In the genomic region with DNA sequence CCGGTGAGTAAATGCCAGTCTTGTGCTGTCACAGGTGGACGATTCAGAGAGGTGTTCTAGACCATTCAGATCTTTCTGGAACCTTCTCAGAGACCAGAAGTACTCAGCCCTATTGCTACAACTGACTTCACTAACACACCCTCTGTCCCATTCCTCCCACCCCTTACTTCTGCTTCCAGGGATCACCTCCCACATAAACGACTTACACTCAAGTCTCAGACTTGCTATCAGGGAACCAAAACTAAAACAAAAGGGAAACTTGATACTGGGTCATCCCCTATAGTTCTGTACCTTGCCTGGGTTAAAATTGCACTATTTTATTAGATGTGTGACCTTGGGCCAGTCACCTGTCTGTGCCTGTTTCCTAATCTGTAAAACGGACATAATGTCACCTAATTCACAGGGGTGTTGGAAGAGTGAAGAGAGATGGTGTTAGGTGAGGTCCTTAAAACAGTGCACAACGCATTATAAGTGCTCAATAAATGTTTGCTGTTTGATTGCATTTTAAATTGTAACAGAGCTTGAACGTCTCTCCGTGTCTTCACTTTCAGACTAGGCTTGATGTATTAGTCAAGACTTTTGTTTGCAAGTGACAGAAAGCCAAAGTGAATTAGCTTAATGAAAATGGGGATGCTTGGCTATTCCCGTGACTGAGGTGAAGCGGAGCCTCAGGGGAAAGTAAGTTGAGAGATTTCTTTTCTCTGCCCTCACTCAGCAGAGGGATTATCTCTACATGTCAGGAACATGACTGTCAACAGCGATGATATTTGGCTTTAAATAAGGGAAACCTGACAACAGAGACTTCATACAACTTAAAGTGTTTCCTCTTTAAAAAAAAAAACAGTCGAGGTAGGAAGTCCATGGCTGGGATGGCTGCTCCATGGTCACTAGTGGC, we compare ENCODE assay signal across 1 cellular context.
TF ChIP-seq lines count a peak whose summit lies in the region.

No MANE protein-coding gene starts in this region.

TF ChIP-seq in K562, 482 proteins besides CTCF, POLR2A, EP300 and RAD21 (continues in another document):
- TF ChIP-seq NELFE (IDR thresholded peaks at IDR 0.05; ENCODE audit: insufficient read depth, insufficient read length) (no peak), TARDBP (IDR thresholded peaks at IDR 0.05) (no peak), FOXP1 (CRISPR knock-in tag; IDR thresholded peaks at IDR 0.05) (no peak), ZNF384 (IDR thresholded peaks at IDR 0.05; ENCODE audit: low read depth, low read length) (no peak), MYNN (IDR thresholded peaks at IDR 0.05) (no peak), MYNN (CRISPR knock-in tag; IDR thresholded peaks at IDR 0.05) (no peak), SP1 (CRISPR knock-in tag; IDR thresholded peaks at IDR 0.05) (0 out of 2 replicates have a peak, but pooled peaks have one; percentile 47), NCOA2 (IDR thresholded peaks at IDR 0.05; ENCODE audit: partially characterized antibody in 2 of 2) (no peak), RBM34 (IDR thresholded peaks at IDR 0.05; ENCODE audit: borderline replicate concordance, insufficient read depth, low read length) (no peak), NR2C1 (IDR thresholded peaks at IDR 0.05) (no peak), NR2C1 (tag; IDR thresholded peaks at IDR 0.05) (no peak), TBL1XR1 (IDR thresholded peaks at IDR 0.05; ENCODE audit: low read length in 2 of 2) (no peak), HDAC6 (IDR thresholded peaks at IDR 0.05; ENCODE audit: low read depth, low read length) (no peak), NFRKB (IDR thresholded peaks at IDR 0.05; ENCODE audit: low read depth) (no peak), MEIS2 (IDR thresholded peaks at IDR 0.05; ENCODE audit: partially characterized antibody) (peak; percentile 72), ZBTB17 (CRISPR knock-in tag; IDR thresholded peaks at IDR 0.05) (no peak), L3MBTL2 (IDR thresholded peaks at IDR 0.05) (no peak), TFAM (CRISPR knock-in tag; conservative IDR thresholded peaks at IDR 0.05) (no peak), ZBED1 (IDR thresholded peaks at IDR 0.05) (no peak), HDGF (IDR thresholded peaks at IDR 0.05) (no peak), ARID1B (IDR thresholded peaks at IDR 0.05) (peak; percentile 24; the same call in 1 of the 2 replicates), ETV6 (IDR thresholded peaks at IDR 0.05; ENCODE audit: borderline replicate concordance in 1 of 2, low read depth in 2 of 2, low read length in 1 of 2) (no peak), ETV6 (CRISPR knock-in tag; IDR thresholded peaks at IDR 0.05; ENCODE audit: borderline replicate concordance) (no peak), CBX2 (IDR thresholded peaks at IDR 0.05; ENCODE audit: insufficient read depth, low read length, poor library complexity, severe bottlenecking) (no peak), ZNF780A (CRISPR knock-in tag; IDR thresholded peaks at IDR 0.05) (no peak), PRMT5 (CRISPR knock-in tag; IDR thresholded peaks at IDR 0.05) (no peak), POLR2B (IDR thresholded peaks at IDR 0.05; ENCODE audit: low read depth, partially characterized antibody) (no peak), RBM25 (IDR thresholded peaks at IDR 0.05; ENCODE audit: low read depth, low read length, severe bottlenecking) (peak; percentile 43), RBBP5 (IDR thresholded peaks at IDR 0.05; ENCODE audit: borderline replicate concordance, insufficient read depth, low read length, poor library complexity, severe bottlenecking) (peak; percentile 26), CBFA2T3 (IDR thresholded peaks at IDR 0.05) (peak; percentile 30; the same call in 1 of the 2 replicates), GTF2A2 (tag; IDR thresholded peaks at IDR 0.05) (no peak), ZNF586 (CRISPR knock-in tag; conservative IDR thresholded peaks at IDR 0.05) (no peak), CREM (IDR thresholded peaks at IDR 0.05; ENCODE audit: low read depth) (no peak), SAP30 (IDR thresholded peaks at IDR 0.05; ENCODE audit: borderline replicate concordance, insufficient read depth, low read depth, low read length, poor library complexity, severe bottlenecking) (no peak), BCOR (IDR thresholded peaks at IDR 0.05) (peak; percentile 23; the same call in 1 of the 2 replicates), ZFX (CRISPR knock-in tag; IDR thresholded peaks at IDR 0.05) (0 out of 2 replicates have a peak, but pooled peaks have one; percentile 10), ZNF274 (IDR thresholded peaks at IDR 0.05; ENCODE audit: borderline replicate concordance, low read depth, low read length) (no peak), SRF (CRISPR knock-in tag; IDR thresholded peaks at IDR 0.05) (no peak)
- TF ChIP-seq, protein P1, sequence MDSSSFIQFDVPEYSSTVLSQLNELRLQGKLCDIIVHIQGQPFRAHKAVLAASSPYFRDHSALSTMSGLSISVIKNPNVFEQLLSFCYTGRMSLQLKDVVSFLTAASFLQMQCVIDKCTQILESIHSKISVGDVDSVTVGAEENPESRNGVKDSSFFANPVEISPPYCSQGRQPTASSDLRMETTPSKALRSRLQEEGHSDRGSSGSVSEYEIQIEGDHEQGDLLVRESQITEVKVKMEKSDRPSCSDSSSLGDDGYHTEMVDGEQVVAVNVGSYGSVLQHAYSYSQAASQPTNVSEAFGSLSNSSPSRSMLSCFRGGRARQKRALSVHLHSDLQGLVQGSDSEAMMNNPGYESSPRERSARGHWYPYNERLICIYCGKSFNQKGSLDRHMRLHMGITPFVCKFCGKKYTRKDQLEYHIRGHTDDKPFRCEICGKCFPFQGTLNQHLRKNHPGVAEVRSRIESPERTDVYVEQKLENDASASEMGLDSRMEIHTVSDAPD (CRISPR knock-in tag; IDR thresholded peaks at IDR 0.05), result no peak
- TF ChIP-seq, protein P2, sequence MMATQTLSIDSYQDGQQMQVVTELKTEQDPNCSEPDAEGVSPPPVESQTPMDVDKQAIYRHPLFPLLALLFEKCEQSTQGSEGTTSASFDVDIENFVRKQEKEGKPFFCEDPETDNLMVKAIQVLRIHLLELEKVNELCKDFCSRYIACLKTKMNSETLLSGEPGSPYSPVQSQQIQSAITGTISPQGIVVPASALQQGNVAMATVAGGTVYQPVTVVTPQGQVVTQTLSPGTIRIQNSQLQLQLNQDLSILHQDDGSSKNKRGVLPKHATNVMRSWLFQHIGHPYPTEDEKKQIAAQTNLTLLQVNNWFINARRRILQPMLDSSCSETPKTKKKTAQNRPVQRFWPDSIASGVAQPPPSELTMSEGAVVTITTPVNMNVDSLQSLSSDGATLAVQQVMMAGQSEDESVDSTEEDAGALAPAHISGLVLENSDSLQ (IDR thresholded peaks at IDR 0.05), result peak; percentile 20; the same call in 1 of the 2 replicates
- TF ChIP-seq, protein P3, sequence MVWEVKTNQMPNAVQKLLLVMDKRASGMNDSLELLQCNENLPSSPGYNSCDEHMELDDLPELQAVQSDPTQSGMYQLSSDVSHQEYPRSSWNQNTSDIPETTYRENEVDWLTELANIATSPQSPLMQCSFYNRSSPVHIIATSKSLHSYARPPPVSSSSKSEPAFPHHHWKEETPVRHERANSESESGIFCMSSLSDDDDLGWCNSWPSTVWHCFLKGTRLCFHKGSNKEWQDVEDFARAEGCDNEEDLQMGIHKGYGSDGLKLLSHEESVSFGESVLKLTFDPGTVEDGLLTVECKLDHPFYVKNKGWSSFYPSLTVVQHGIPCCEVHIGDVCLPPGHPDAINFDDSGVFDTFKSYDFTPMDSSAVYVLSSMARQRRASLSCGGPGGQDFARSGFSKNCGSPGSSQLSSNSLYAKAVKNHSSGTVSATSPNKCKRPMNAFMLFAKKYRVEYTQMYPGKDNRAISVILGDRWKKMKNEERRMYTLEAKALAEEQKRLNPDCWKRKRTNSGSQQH (CRISPR knock-in tag; IDR thresholded peaks at IDR 0.05), result no peak
- TF ChIP-seq, protein P4, sequence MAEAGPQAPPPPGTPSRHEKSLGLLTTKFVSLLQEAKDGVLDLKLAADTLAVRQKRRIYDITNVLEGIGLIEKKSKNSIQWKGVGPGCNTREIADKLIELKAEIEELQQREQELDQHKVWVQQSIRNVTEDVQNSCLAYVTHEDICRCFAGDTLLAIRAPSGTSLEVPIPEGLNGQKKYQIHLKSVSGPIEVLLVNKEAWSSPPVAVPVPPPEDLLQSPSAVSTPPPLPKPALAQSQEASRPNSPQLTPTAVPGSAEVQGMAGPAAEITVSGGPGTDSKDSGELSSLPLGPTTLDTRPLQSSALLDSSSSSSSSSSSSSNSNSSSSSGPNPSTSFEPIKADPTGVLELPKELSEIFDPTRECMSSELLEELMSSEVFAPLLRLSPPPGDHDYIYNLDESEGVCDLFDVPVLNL (CRISPR knock-in tag; IDR thresholded peaks at IDR 0.05; ENCODE audit: low read depth), result no peak
- TF ChIP-seq, protein P5, sequence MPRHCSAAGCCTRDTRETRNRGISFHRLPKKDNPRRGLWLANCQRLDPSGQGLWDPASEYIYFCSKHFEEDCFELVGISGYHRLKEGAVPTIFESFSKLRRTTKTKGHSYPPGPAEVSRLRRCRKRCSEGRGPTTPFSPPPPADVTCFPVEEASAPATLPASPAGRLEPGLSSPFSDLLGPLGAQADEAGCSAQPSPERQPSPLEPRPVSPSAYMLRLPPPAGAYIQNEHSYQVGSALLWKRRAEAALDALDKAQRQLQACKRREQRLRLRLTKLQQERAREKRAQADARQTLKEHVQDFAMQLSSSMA (CRISPR knock-in tag; IDR thresholded peaks at IDR 0.05), result no peak
- TF ChIP-seq, protein P6, sequence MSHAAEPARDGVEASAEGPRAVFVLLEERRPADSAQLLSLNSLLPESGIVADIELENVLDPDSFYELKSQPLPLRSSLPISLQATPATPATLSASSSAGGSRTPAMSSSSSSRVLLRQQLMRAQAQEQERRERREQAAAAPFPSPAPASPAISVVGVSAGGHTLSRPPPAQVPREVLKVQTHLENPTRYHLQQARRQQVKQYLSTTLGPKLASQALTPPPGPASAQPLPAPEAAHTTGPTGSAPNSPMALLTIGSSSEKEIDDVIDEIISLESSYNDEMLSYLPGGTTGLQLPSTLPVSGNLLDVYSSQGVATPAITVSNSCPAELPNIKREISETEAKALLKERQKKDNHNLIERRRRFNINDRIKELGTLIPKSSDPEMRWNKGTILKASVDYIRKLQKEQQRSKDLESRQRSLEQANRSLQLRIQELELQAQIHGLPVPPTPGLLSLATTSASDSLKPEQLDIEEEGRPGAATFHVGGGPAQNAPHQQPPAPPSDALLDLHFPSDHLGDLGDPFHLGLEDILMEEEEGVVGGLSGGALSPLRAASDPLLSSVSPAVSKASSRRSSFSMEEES (CRISPR knock-in tag; IDR thresholded peaks at IDR 0.05), result no peak
- TF ChIP-seq, protein P7, sequence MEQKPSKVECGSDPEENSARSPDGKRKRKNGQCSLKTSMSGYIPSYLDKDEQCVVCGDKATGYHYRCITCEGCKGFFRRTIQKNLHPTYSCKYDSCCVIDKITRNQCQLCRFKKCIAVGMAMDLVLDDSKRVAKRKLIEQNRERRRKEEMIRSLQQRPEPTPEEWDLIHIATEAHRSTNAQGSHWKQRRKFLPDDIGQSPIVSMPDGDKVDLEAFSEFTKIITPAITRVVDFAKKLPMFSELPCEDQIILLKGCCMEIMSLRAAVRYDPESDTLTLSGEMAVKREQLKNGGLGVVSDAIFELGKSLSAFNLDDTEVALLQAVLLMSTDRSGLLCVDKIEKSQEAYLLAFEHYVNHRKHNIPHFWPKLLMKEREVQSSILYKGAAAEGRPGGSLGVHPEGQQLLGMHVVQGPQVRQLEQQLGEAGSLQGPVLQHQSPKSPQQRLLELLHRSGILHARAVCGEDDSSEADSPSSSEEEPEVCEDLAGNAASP (IDR thresholded peaks at IDR 0.05), result no peak
- TF ChIP-seq, protein P8, sequence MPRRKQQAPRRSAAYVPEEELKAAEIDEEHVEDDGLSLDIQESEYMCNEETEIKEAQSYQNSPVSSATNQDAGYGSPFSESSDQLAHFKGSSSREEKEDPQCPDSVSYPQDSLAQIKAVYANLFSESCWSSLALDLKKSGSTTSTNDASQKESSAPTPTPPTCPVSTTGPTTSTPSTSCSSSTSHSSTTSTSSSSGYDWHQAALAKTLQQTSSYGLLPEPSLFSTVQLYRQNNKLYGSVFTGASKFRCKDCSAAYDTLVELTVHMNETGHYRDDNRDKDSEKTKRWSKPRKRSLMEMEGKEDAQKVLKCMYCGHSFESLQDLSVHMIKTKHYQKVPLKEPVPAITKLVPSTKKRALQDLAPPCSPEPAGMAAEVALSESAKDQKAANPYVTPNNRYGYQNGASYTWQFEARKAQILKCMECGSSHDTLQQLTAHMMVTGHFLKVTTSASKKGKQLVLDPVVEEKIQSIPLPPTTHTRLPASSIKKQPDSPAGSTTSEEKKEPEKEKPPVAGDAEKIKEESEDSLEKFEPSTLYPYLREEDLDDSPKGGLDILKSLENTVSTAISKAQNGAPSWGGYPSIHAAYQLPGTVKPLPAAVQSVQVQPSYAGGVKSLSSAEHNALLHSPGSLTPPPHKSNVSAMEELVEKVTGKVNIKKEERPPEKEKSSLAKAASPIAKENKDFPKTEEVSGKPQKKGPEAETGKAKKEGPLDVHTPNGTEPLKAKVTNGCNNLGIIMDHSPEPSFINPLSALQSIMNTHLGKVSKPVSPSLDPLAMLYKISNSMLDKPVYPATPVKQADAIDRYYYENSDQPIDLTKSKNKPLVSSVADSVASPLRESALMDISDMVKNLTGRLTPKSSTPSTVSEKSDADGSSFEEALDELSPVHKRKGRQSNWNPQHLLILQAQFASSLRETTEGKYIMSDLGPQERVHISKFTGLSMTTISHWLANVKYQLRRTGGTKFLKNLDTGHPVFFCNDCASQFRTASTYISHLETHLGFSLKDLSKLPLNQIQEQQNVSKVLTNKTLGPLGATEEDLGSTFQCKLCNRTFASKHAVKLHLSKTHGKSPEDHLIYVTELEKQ (CRISPR knock-in tag; IDR thresholded peaks at IDR 0.05), result no peak
- TF ChIP-seq, protein P9, sequence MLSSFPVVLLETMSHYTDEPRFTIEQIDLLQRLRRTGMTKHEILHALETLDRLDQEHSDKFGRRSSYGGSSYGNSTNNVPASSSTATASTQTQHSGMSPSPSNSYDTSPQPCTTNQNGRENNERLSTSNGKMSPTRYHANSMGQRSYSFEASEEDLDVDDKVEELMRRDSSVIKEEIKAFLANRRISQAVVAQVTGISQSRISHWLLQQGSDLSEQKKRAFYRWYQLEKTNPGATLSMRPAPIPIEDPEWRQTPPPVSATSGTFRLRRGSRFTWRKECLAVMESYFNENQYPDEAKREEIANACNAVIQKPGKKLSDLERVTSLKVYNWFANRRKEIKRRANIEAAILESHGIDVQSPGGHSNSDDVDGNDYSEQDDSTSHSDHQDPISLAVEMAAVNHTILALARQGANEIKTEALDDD (IDR thresholded peaks at IDR 0.05), result peak; percentile 30; the same call in 1 of the 2 replicates
- TF ChIP-seq, protein P10, sequence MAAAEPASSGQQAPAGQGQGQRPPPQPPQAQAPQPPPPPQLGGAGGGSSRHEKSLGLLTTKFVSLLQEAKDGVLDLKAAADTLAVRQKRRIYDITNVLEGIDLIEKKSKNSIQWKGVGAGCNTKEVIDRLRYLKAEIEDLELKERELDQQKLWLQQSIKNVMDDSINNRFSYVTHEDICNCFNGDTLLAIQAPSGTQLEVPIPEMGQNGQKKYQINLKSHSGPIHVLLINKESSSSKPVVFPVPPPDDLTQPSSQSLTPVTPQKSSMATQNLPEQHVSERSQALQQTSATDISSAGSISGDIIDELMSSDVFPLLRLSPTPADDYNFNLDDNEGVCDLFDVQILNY (CRISPR knock-in tag; IDR thresholded peaks at IDR 0.05), result no peak
